Comparison of ENCODE assay signal across 8 cellular contexts in the genomic region with DNA sequence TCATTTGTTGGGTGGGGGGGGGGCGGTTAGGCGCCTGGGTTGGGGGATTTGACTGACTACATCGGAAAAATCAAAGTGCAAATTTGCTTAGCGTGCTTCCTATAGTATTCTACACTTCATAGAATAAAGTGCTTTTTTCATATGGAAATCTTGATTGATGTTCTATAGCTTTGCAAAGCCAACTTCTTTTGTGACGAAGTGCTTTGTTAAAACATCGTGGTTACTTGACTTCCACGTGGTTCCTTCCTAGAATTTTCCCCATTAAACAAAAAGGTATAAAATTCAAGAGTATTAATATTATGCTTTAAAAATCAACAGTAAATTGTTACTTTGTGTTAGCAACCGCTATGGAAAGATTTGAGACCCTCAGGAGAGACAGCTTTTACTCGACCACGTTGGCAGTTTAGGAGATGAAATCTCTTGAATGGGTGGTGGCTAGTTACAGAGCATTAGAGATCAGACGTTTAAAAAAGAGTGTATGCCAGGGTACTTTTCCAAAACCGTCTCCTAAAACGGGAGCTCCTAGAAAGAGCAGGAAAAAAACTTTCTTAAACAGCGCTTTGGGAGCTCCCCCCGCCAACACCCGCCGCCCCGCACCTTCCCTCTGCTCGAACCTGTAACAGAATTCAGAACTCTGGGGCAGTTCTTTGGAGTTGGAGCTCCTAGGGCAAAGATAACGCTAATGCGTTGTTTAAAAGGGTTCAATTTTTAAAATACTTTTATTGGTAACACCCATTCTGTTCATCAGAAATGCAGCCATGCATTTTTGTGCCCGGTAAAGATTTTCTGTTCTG. TPM values are rescaled to one million over a fixed set of nuclear protein-coding genes. Genes with fewer than 3 reads are reported as not detected.
A peak's percentile ranks its signal among the peaks of the same experiment; 100 is the strongest.
DNase-seq lines count a peak whose midpoint lies in the region; ATAC-seq, FAIRE-seq and TF ChIP-seq lines count a peak whose summit lies in the region.

No MANE protein-coding gene starts in this region.

- peak; percentile 19 for ATAC-seq in left lobe of liver
- ATAC-seq in GM21381 (IDR thresholded peaks at IDR 0.05; ENCODE audit: unreplicated experiment): no peak
- no peak for ATAC-seq in GM21367 (IDR thresholded peaks at IDR 0.05; ENCODE audit: unreplicated experiment)

- no peaks in the 10 kb centered on the region for H3K9me3 Mint-ChIP-seq in activated CD4-positive, alpha-beta T cell treated with anti-CD3 and anti-CD28 coated beads, Interleukin-2, amount 10 ng/mL, durations not matched to agents 7 days and 5 days

- in situ Hi-C loops in brain microvascular endothelial cell (cut with HindIII; ENCODE audit: low pct_ligation_motif_present, low sequenced_read_pairs): loop anchor here (10.0 kb wide), 1 partner anchor 588 kb away; no protein-coding TSS in a partner anchor

- intact Hi-C loops in thyroid gland (cut with DNase I): loop anchor here (5.0 kb wide), 1 partner anchor 71 kb away; no protein-coding TSS in a partner anchor

- H3K4me1 Mint-ChIP-seq in activated CD4-positive, alpha-beta T cell treated with anti-CD3 and anti-CD28 coated beads, Interleukin-2, amount 10 ng/mL, durations not matched to agents 7 days and 5 days: peaks cover 20% of the 10 kb centered on the region

- H3K27me3 Mint-ChIP-seq in activated CD4-positive, alpha-beta T cell treated with anti-CD3 and anti-CD28 coated beads, Interleukin-2, amount 10 ng/mL, durations not matched to agents 7 days and 5 days: peaks cover 34% of the 10 kb centered on the region

- WGBS in thyroid gland, 2 donors: 2% methylated on average over 22 of the region's 22 CpGs

- POLR2A ChIA-PET in activated CD4-positive, alpha-beta T cell treated with anti-CD3 and anti-CD28 coated beads, Interleukin-2, amount 10 ng/mL, durations not matched to agents 7 days and 5 days (lab: Charles Lee): interaction anchor here (0.7 kb wide), 1 partner anchor 864 kb away, joined by 4 read pairs; no protein-coding TSS in a partner anchor

- no peaks in the 10 kb centered on the region for H3K36me3 Mint-ChIP-seq in activated CD4-positive, alpha-beta T cell treated with anti-CD3 and anti-CD28 coated beads, Interleukin-2, amount 10 ng/mL, durations not matched to agents 7 days and 5 days (ENCODE audit: low read depth)

- H3K27ac Mint-ChIP-seq in activated CD4-positive, alpha-beta T cell treated with anti-CD3 and anti-CD28 coated beads, Interleukin-2, amount 10 ng/mL, durations not matched to agents 7 days and 5 days: no peak overlapping the region

- no peaks in the 10 kb centered on the region for H3K9me3 ChIP-seq in thyroid gland

- peak overlapping the region; percentile 79 for H3K27ac ChIP-seq in brain microvascular endothelial cell
- peak overlapping the region; percentile 95 to 99 (median 97) for H3K27ac ChIP-seq in thyroid gland

- TF ChIP-seq POLR2A in thyroid gland (IDR thresholded peaks at IDR 0.05) (peak in 1 of 2 donors; percentile 36), H54 (IDR thresholded peaks at IDR 0.05; ENCODE audit: low read depth, low read length) (no peak)

- no peak for DNase-seq in activated CD4-positive, alpha-beta T cell treated with anti-CD3 and anti-CD28 coated beads, Interleukin-2, amount 10 ng/mL, durations not matched to agents 7 days and 5 days
- no peak for DNase-seq in activated CD4-positive, alpha-beta T cell treated with anti-CD3 and anti-CD28 coated beads for 1 hour
- no peak for DNase-seq in brain microvascular endothelial cell
- no peak for DNase-seq in left lobe of liver (ENCODE audit: low spot score)
- peak; percentile 33 to 40 for DNase-seq in thyroid gland
- no peak for DNase-seq in H54 (ENCODE audit: insufficient read length, low spot score)

- no peak for TF ChIP-seq CTCF in brain microvascular endothelial cell (IDR thresholded peaks at IDR 0.05; ENCODE audit: low read depth, low read length, missing control alignments)
- TF ChIP-seq CTCF in thyroid gland (IDR thresholded peaks at IDR 0.05): peak in 1 of 6 experiments; percentile 0

- peak overlapping the region; percentile 76 for H3K4me3 Mint-ChIP-seq in activated CD4-positive, alpha-beta T cell treated with anti-CD3 and anti-CD28 coated beads, Interleukin-2, amount 10 ng/mL, durations not matched to agents 7 days and 5 days

- FAIRE-seq in H54 (lab: Jason Lieb, UNC): no peak

- CTCF ChIA-PET in activated CD4-positive, alpha-beta T cell treated with anti-CD3 and anti-CD28 coated beads, Interleukin-2, amount 10 ng/mL, durations not matched to agents 7 days and 5 days (lab: Charles Lee): no interaction called here

- H3K36me3 ChIP-seq in brain microvascular endothelial cell (replicated peaks) (no peaks in the 10 kb centered on the region), thyroid gland (no peaks in the 10 kb centered on the region)

- H3K4me3 ChIP-seq in brain microvascular endothelial cell (ENCODE audit: low read depth, low read length): peak overlapping the region; percentile 86
- H3K4me3 ChIP-seq in thyroid gland (replicated peaks in 1 of 3): peak overlapping the region; percentile 52 to 99 (median 68)

- H3K27me3 ChIP-seq in brain microvascular endothelial cell (replicated peaks): no peaks in the 10 kb centered on the region
- no peaks in the 10 kb centered on the region for H3K27me3 ChIP-seq in thyroid gland

- H3K4me1 ChIP-seq in thyroid gland: peaks cover 15 to 16% of the 10 kb centered on the region in 2 donors

RNA-seq across cellular contexts. Expression of gene GJA1, which starts 0.9 kb away (rescaled TPM):
- total RNA-seq in activated CD4-positive, alpha-beta T cell treated with anti-CD3 and anti-CD28 coated beads, Interleukin-2, amount 10 ng/mL, durations not matched to agents 7 days and 5 days: not detected
- 2.1 TPM for total RNA-seq in left lobe of liver
- total RNA-seq in thyroid gland: 100 to 1,000 TPM; 158 to 219 (median 197) TPM

Comparison
In these comparisons a context has a peak if more than half of its experiments do, and no peak if none do; other contexts are left out.
1. DNase-seq: peak in thyroid gland (2 of 2); none in activated CD4-positive, alpha-beta T cell treated with anti-CD3 and anti-CD28 coated beads, Interleukin-2, amount 10 ng/mL, durations not matched to agents 7 days and 5 days (single experiment), activated CD4-positive, alpha-beta T cell treated with anti-CD3 and anti-CD28 coated beads for 1 hour (single experiment), brain microvascular endothelial cell (single experiment), left lobe of liver (single experiment) and H54 (single experiment).
2. RNA of gene GJA1, which starts 0.9 kb away (total RNA-seq): 158 to 219 TPM in thyroid gland; 2.1 TPM in left lobe of liver (single experiment) and not detected in activated CD4-positive, alpha-beta T cell treated with anti-CD3 and anti-CD28 coated beads, Interleukin-2, amount 10 ng/mL, durations not matched to agents 7 days and 5 days; every median in the first group is over 10 times any median in the second.